Comparison of ENCODE assay signal across 9 cellular contexts in genomic region chr12:88539893-88540292, GRCh38. TPM values are rescaled to one million over a fixed set of nuclear protein-coding genes. Genes with fewer than 3 reads are reported as not detected.
"Had no signal": no experiment of that assay in that cellular context is flagged by ENCODE, and none has a peak within 500 bp of the region (broad histone marks: within the 10 kb centered on the region; RNA-seq: fewer than 3 reads in every experiment).

No MANE protein-coding gene starts in this region.

- FAIRE-seq: H1, H54, HTR-8/SVneo had no signal

- H3K4me2 ChIP-seq: GM23338 had no signal

- H2AFZ ChIP-seq: GM23338 had no signal

- ATAC-seq: GM23338 had no signal

- H3K4me3 ChIP-seq: GM23338 had no signal

- DNase-seq: H9, HCEC 1CT, HFFc6, KG1 had no signal

RNA-seq across cellular contexts. Expression of gene KITLG, which starts 40.4 kb away (rescaled TPM):
- polyA plus RNA-seq: IgD-negative memory B cell had no signal
